ENCODE assay signal across 16 cellular contexts in the genomic region with DNA sequence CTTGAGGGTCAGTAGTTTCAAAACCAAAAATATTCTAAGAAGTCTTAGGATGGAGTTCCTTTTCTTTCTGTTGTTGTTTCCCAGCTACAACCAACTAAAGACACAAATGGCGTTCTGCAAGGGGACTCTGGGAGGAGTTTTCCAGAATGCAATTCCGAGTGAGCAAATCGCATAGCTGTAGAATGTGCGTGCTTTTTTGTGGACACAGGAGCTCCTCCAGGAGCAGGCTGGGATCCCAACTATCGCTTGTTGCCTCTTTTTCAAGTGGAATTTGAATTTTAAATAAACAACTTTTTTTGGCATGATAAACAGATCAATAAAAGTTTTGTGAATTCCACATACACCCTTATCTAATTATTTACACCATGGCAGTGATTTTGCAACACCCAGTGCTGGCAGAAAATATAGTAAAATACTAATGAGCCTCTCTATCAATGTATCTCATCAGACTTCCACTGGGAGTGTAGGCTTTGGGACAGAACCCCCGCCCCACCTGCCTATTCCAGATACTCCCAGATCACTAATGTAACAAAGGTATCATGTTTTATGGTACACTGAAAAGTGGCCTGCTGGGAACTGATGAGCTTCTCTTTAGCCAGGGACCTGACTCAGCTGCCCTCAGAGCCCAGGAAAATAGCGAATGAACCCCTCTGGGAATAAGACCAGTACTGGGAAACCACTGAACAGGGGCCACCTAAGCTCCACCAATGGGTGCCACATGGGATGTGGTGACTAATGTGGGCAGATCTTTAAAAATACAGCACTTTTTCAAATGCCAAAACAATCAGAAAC.
A peak's percentile ranks its signal among the peaks of the same experiment; 100 is the strongest.
DNase-seq lines count a peak whose midpoint lies in the region; TF ChIP-seq lines count a peak whose summit lies in the region.
"Had no signal": no experiment of that assay in that cellular context is flagged by ENCODE, and none has a peak within 500 bp of the region (broad histone marks: within the 10 kb centered on the region; RNA-seq: fewer than 3 reads in every experiment).

No MANE protein-coding gene starts in this region.

- H3K9me2 ChIP-seq in OCI-LY7 (ENCODE audit: insufficient read depth, low read length) = no peaks in the 10 kb centered on the region

- CTCF ChIA-PET in OCI-LY7 (lab: Charles Lee; ENCODE audit: unreplicated experiment) = no interaction called here

- H4K20me1 ChIP-seq in smooth muscle cell (ENCODE audit: low read depth) (no peaks in the 10 kb centered on the region), OCI-LY7 (ENCODE audit: insufficient read depth, low read length) (no peaks in the 10 kb centered on the region)

- POLR2A ChIA-PET in OCI-LY7 (lab: Charles Lee) = interaction anchor here (1.1 to 1.9 kb wide), 2 partner anchors 9 to 12 kb away, joined by 3 to 5 read pairs; no protein-coding TSS in a partner anchor

- H3K9me3 ChIP-seq in smooth muscle cell (replicated peaks; ENCODE audit: low read depth) (no peaks in the 10 kb centered on the region), OCI-LY7 (ENCODE audit: low read length) (no peaks in the 10 kb centered on the region)

- H3K79me2 ChIP-seq in ACC112 (ENCODE audit: control insufficient read depth, insufficient read depth, low read length, unreplicated experiment) = no peaks in the 10 kb centered on the region
- H3K79me2 ChIP-seq in smooth muscle cell (ENCODE audit: low read depth) = no peaks in the 10 kb centered on the region
- H3K79me2 ChIP-seq in OCI-LY7 (ENCODE audit: insufficient read depth, low read depth, low read length) = no peaks in the 10 kb centered on the region

- no TSS peak for BruUV-seq in OCI-LY7 (replicated peaks; lab: Mats Ljungman, UMichigan)

- H3K4me3 ChIP-seq in ACC112 (ENCODE audit: low read depth, low read length) (no peak overlapping the region), LNCaP clone FGC (ENCODE audit: low read depth, low read length) (no peak overlapping the region), fibroblast of mammary gland (ENCODE audit: control insufficient read depth, low read depth, low read length) (no peak overlapping the region), smooth muscle cell (no peak overlapping the region), OCI-LY7 (ENCODE audit: low read depth, low read length, poor library complexity, severe bottlenecking) (no peak overlapping the region)
- H3K4me3 ChIP-seq: SK-N-MC had no signal

- TF ChIP-seq CTCF in LNCaP clone FGC (IDR thresholded peaks at IDR 0.05; ENCODE audit: control insufficient read depth, extremely low read depth, insufficient read depth) = no peak
- TF ChIP-seq CTCF in fibroblast of mammary gland (conservative IDR thresholded peaks at IDR 0.05; ENCODE audit: control insufficient read depth, insufficient read depth, low read depth, low read length) = no peak
- no peak for TF ChIP-seq CTCF in smooth muscle cell (IDR thresholded peaks at IDR 0.05; ENCODE audit: borderline replicate concordance, insufficient read depth, poor library complexity, severe bottlenecking)
- no peak for TF ChIP-seq CTCF in GM20000 (IDR thresholded peaks at IDR 0.05; ENCODE audit: extremely low read depth, missing control alignments)
- no peak for TF ChIP-seq CTCF in OCI-LY7 (conservative IDR thresholded peaks at IDR 0.05; ENCODE audit: low read length)

- peak overlapping the region; percentile 53 for H3K27ac ChIP-seq in ACC112 (ENCODE audit: low read depth, low read length)
- H3K27ac ChIP-seq in smooth muscle cell (ENCODE audit: low read depth) = peak overlapping the region; percentile 47
- no peak overlapping the region for H3K27ac ChIP-seq in OCI-LY7 (ENCODE audit: low read depth, low read length, poor library complexity, severe bottlenecking)
- H3K27ac ChIP-seq: C4-2B, SK-N-MC had no signal

- peaks cover 32% of the 10 kb centered on the region for H3K36me3 ChIP-seq in ACC112 (ENCODE audit: insufficient read depth, low read length)
- peaks cover 19% of the 10 kb centered on the region for H3K36me3 ChIP-seq in smooth muscle cell (ENCODE audit: low read depth)
- H3K36me3 ChIP-seq in OCI-LY7 (ENCODE audit: insufficient read depth, low read length) = no peaks in the 10 kb centered on the region

- H2AFZ ChIP-seq in ACC112 (ENCODE audit: low read length, unreplicated experiment) = no peak overlapping the region
- H2AFZ ChIP-seq in smooth muscle cell (ENCODE audit: low read depth) = no peak overlapping the region
- H2AFZ ChIP-seq in OCI-LY7 (ENCODE audit: low read length) = no peak overlapping the region

- DNase-seq in LNCaP clone FGC (ENCODE audit: low read depth) (peak; percentile 58), fibroblast of mammary gland (ENCODE audit: low read depth) (peak; percentile 56), smooth muscle cell (lab: John Stamatoyannopoulos, UW; ENCODE audit: unreplicated experiment) (no peak), GM20000 (ENCODE audit: low spot score) (no peak), OCI-LY7 (ENCODE audit: low spot score) (no peak), NCI-H2227 treated with DMSO at 0.1 percent for 48 hours (lab: John Stamatoyannopoulos, UW) (no peak)
- DNase-seq: KBM-7, NCI-H1417, NCI-H187, NCI-H2171, NCI-H446, OCI-M1, SHP77 had no signal

- H3K4me1 ChIP-seq in ACC112 (ENCODE audit: control insufficient read depth, insufficient read depth, low read length, unreplicated experiment) = peaks cover 8% of the 10 kb centered on the region
- H3K4me1 ChIP-seq in smooth muscle cell (ENCODE audit: low read depth) = no peaks in the 10 kb centered on the region
- no peaks in the 10 kb centered on the region for H3K4me1 ChIP-seq in OCI-LY7 (ENCODE audit: insufficient read depth, low read length, poor library complexity, severe bottlenecking)

- no peak overlapping the region for H3K9ac ChIP-seq in smooth muscle cell (ENCODE audit: low read depth)

- H3K27me3 ChIP-seq in ACC112 (ENCODE audit: insufficient read depth, low read length) (no peaks in the 10 kb centered on the region), smooth muscle cell (ENCODE audit: low read depth) (no peaks in the 10 kb centered on the region)

- 98% methylated on average over 7 of the region's 7 CpGs for WGBS in smooth muscle cell (ENCODE audit: low lambda C conversion rate)

- peaks cover 31% of the 10 kb centered on the region for H3F3A ChIP-seq in smooth muscle cell (ENCODE audit: low read depth)

- H3K4me2 ChIP-seq in smooth muscle cell (no peak overlapping the region), OCI-LY7 (ENCODE audit: low read length) (no peak overlapping the region)

- intact Hi-C loops in OCI-LY7 (cut with micrococcal nuclease; ENCODE audit: unreplicated experiment) = no loop called here

Comparison
In these comparisons a context has a peak if more than half of its experiments do, and no peak if none do; other contexts are left out.
1. DNase-seq: peak in LNCaP clone FGC (single experiment) and fibroblast of mammary gland (single experiment); none in smooth muscle cell (single experiment), GM20000 (single experiment), OCI-LY7 (single experiment) and NCI-H2227 treated with DMSO at 0.1 percent for 48 hours (single experiment).